ENCODE assay signal across 16 cellular contexts in the genomic region with DNA sequence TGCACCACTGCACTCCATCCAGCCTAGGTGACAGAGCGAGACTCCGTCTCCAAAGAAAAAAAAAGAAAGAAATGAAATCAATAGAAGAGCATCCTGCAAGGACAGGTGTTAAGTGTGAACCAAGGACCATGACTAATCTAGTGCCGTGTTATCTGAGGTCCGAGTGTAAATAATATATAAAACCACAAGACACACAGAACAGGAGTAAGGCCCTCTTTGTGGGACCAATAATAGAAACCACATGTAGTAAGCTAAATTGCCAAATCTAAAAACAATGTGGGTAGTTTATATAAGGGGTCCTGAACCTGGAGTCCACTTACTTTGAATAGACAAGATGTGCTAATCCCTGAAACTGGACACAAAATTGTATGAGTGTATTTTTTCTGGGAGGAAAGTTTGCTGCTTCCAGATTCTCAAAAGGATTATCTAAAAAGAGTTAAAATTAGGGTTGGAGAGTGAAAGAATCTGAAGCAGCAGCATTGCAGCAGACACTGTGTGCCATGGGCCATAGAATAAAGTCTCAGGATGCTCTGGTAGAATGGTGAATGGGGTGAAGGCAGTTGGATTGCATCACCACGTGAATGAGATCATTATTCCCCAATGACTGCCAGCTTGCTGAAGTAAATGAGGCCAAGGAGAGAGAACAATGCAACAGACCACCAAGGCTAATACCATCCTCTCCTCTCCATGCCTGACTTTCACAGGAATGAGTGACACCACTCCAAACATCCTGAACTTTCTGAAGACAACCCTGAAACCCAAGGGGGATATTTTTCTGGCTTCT.
DNase-seq lines count a peak whose midpoint lies in the region; ATAC-seq, FAIRE-seq and TF ChIP-seq lines count a peak whose summit lies in the region.
"Had no signal": no experiment of that assay in that cellular context is flagged by ENCODE, and none has a peak within 500 bp of the region (broad histone marks: within the 10 kb centered on the region; RNA-seq: fewer than 3 reads in every experiment).

No MANE protein-coding gene starts in this region.

- FAIRE-seq in astrocyte (lab: Jason Lieb, UNC) (no peak), RCC 7860 (lab: Jason Lieb, UNC) (no peak), frontal cortex (lab: Jason Lieb, UNC) (no peak)
- FAIRE-seq: TTC549 had no signal

- no peak for TF ChIP-seq POLR2A in sigmoid colon (IDR thresholded peaks at IDR 0.05)

- BruUV-seq in A673 (replicated peaks; lab: Mats Ljungman, UMichigan) = no TSS peak

- H3K36me3 Mint-ChIP-seq in astrocyte (ENCODE audit: low read depth, unreplicated experiment) = peaks cover 12% of the 10 kb centered on the region

- H3K27ac ChIP-seq in A673 (ENCODE audit: low read depth, low read length, poor library complexity, severe bottlenecking) (no peak overlapping the region), astrocyte (ENCODE audit: low read depth, low read length) (no peak overlapping the region), sigmoid colon (no peak overlapping the region)
- H3K27ac ChIP-seq: spleen, uterus had no signal

- TF ChIP-seq CTCF in A673 (conservative IDR thresholded peaks at IDR 0.05; ENCODE audit: low read depth, low read length) = no peak
- no peak for TF ChIP-seq CTCF in astrocyte (IDR thresholded peaks at IDR 0.05; ENCODE audit: insufficient read depth, low read depth, low read length)
- no peak for TF ChIP-seq CTCF in sigmoid colon (IDR thresholded peaks at IDR 0.05)

- peaks cover 8% of the 10 kb centered on the region for H3K9me3 Mint-ChIP-seq in astrocyte (ENCODE audit: unreplicated experiment)
- H3K9me3 Mint-ChIP-seq: activated naive CD8-positive, alpha-beta T cell treated with anti-CD3 and anti-CD28 coated beads, Interleukin-2, amount 50 U/mL, for 24 hours had no signal

- ATAC-seq in GM21367 (IDR thresholded peaks at IDR 0.05; ENCODE audit: unreplicated experiment) = no peak
- ATAC-seq: activated naive CD8-positive, alpha-beta T cell treated with anti-CD3 and anti-CD28 coated beads, Interleukin-2, amount 50 U/mL, for 24 hours had no signal

- CTCF ChIA-PET in A673 (lab: Charles Lee) = no interaction called here

- H3K4me2 ChIP-seq in astrocyte (ENCODE audit: low read length) = no peak overlapping the region

- intact Hi-C loops in A673 (cut with micrococcal nuclease; ENCODE audit: unreplicated experiment) (no loop called here), sigmoid colon (cut with DNase I) (no loop called here)

- H3K4me1 ChIP-seq in A673 (ENCODE audit: insufficient read depth, low read length, poor library complexity, severe bottlenecking) = no peaks in the 10 kb centered on the region
- peaks cover 15% of the 10 kb centered on the region for H3K4me1 ChIP-seq in astrocyte (ENCODE audit: insufficient read depth, low read length)
- H3K4me1 ChIP-seq in sigmoid colon = no peaks in the 10 kb centered on the region
- H3K4me1 ChIP-seq: spleen, uterus had no signal

- peaks cover 63% of the 10 kb centered on the region for H4K20me1 ChIP-seq in astrocyte (ENCODE audit: insufficient read depth, low read length)

- peak; percentile 5 for DNase-seq in A673 (ENCODE audit: low spot score)
- DNase-seq in HT1080 (ENCODE audit: low read depth) = peak; percentile 44
- DNase-seq in astrocyte (ENCODE audit: low read depth) = peak; percentile 71
- peak; percentile 45 for DNase-seq in glomerular visceral epithelial cell (ENCODE audit: extremely low spot score)
- no peak for DNase-seq in RCC 7860 (ENCODE audit: low spot score)
- no peak for DNase-seq in frontal cortex (ENCODE audit: low spot score in 2 of 2)
- DNase-seq in sigmoid colon = no peak
- DNase-seq: activated naive CD8-positive, alpha-beta T cell treated with anti-CD3 and anti-CD28 coated beads, Interleukin-2, amount 50 U/mL, for 24 hours; effector CD8-positive, alpha-beta T cell; GF-D8; NCI-H187 treated with DMSO at 0.1 percent for 48 hours; spleen; uterus had no signal

- no peak overlapping the region for H2AFZ ChIP-seq in astrocyte (ENCODE audit: low read depth, low read length)

- no peak overlapping the region for H3K4me3 ChIP-seq in A673 (ENCODE audit: low read depth, low read length, poor library complexity, severe bottlenecking)
- no peak overlapping the region for H3K4me3 ChIP-seq in astrocyte (ENCODE audit: insufficient read depth, low read depth, low read length)
- no peak overlapping the region for H3K4me3 ChIP-seq in sigmoid colon
- H3K4me3 ChIP-seq: spleen, uterus had no signal

- peaks cover 6% of the 10 kb centered on the region for H3K79me2 ChIP-seq in astrocyte (ENCODE audit: insufficient read depth, low read length)

- POLR2A ChIA-PET in A673 (lab: Charles Lee; ENCODE audit: low non-redundant PET) = no interaction called here

- no peaks in the 10 kb centered on the region for H3K27me3 Mint-ChIP-seq in astrocyte (ENCODE audit: low read depth, unreplicated experiment)
- H3K27me3 Mint-ChIP-seq: activated naive CD8-positive, alpha-beta T cell treated with anti-CD3 and anti-CD28 coated beads, Interleukin-2, amount 50 U/mL, for 24 hours had no signal

- H3K9me3 ChIP-seq in A673 (ENCODE audit: low read depth, low read length, poor library complexity, severe bottlenecking) = no peaks in the 10 kb centered on the region
- H3K9me3 ChIP-seq in astrocyte (ENCODE audit: insufficient read depth, low read depth, low read length) = no peaks in the 10 kb centered on the region
- no peaks in the 10 kb centered on the region for H3K9me3 ChIP-seq in sigmoid colon
- H3K9me3 ChIP-seq: spleen, uterus had no signal

- peak overlapping the region; percentile 55 for H3K27ac Mint-ChIP-seq in astrocyte (ENCODE audit: unreplicated experiment)
- H3K27ac Mint-ChIP-seq: activated naive CD8-positive, alpha-beta T cell treated with anti-CD3 and anti-CD28 coated beads, Interleukin-2, amount 50 U/mL, for 24 hours; B cell had no signal

- TF ChIP-seq EP300 in sigmoid colon (IDR thresholded peaks at IDR 0.05) = no peak

- H3K4me1 Mint-ChIP-seq in astrocyte (ENCODE audit: low read depth, unreplicated experiment) = peaks cover 31% of the 10 kb centered on the region
- H3K4me1 Mint-ChIP-seq: activated naive CD8-positive, alpha-beta T cell treated with anti-CD3 and anti-CD28 coated beads, Interleukin-2, amount 50 U/mL, for 24 hours; B cell had no signal

- H3K9ac ChIP-seq in astrocyte (ENCODE audit: low read length) = no peak overlapping the region

- 63 to 77% methylated on average over 5 of the region's 5 CpGs for WGBS in sigmoid colon, 2 donors

- H3K4me3 Mint-ChIP-seq in astrocyte (ENCODE audit: unreplicated experiment) = no peak overlapping the region
- H3K4me3 Mint-ChIP-seq: activated naive CD8-positive, alpha-beta T cell treated with anti-CD3 and anti-CD28 coated beads, Interleukin-2, amount 50 U/mL, for 24 hours; B cell had no signal

- H3K36me3 ChIP-seq in A673 (ENCODE audit: insufficient read depth, low read length, poor library complexity, severe bottlenecking) (no peaks in the 10 kb centered on the region), astrocyte (ENCODE audit: insufficient read depth, low read length) (no peaks in the 10 kb centered on the region), sigmoid colon (no peaks in the 10 kb centered on the region)
- H3K36me3 ChIP-seq: spleen, uterus had no signal

- H3K27me3 ChIP-seq in A673 (replicated peaks; ENCODE audit: insufficient read depth, low read depth, low read length, poor library complexity) (no peaks in the 10 kb centered on the region), astrocyte (ENCODE audit: insufficient read depth, low read length) (no peaks in the 10 kb centered on the region), sigmoid colon (no peaks in the 10 kb centered on the region)
- H3K27me3 ChIP-seq: spleen, uterus had no signal

Comparison
In these comparisons a context has a peak if more than half of its experiments do, and no peak if none do; other contexts are left out.
1. DNase-seq: peak in A673 (single experiment), HT1080 (single experiment), astrocyte (single experiment) and glomerular visceral epithelial cell (single experiment); none in RCC 7860 (single experiment), frontal cortex (0 of 2) and sigmoid colon (single experiment).